In the genomic region with DNA sequence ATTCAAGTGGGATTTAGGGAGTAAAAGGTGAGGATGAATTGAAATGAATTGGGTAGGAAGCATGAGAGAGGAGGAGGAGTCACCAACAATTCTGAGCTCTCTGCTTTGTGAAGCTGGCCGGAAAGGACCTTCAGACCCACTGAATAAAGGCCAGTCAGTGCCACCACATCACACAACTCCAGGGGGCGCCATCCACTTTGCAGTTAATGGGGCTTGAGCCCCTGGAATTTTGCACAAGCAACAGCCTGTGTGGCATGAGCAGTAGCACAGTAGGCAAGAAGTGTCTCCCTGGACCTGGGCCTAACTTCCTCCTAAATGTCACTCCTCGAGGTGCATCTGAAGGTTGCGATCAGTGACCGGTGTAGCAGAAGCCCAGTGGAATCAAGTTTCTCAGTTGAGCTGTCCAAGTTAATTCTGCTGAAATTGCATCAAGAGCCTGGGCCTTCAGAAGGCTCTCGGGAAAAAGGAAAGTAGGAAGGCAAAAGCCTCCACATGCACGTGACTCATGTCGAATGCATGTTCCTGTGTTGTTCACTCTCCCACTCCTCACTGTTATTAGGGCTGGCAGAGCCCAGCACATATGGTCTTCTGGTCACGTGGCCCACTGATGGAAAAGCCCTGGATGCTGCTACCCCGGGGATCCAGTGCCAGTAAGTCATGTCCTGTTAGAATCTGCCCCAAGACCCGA, we compare ENCODE assay signal across 13 cellular contexts. TPM values are rescaled to one million over a fixed set of nuclear protein-coding genes. Genes with fewer than 3 reads are reported as not detected.
A peak's percentile ranks its signal among the peaks of the same experiment; 100 is the strongest.
DNase-seq lines count a peak whose midpoint lies in the region; ATAC-seq and TF ChIP-seq lines count a peak whose summit lies in the region.
"Had no signal": no experiment of that assay in that cellular context is flagged by ENCODE, and none has a peak within 500 bp of the region (broad histone marks: within the 10 kb centered on the region; RNA-seq: fewer than 3 reads in every experiment).

No MANE protein-coding gene starts in this region.

- no peaks in the 10 kb centered on the region for H3K36me3 ChIP-seq in right atrium auricular region

- no peaks in the 10 kb centered on the region for H3K27me3 ChIP-seq in right atrium auricular region

- no peak overlapping the region for H3K27ac Mint-ChIP-seq in activated CD4-positive, alpha-beta memory T cell treated with anti-CD3 and anti-CD28 coated beads for 36 hours
- H3K27ac Mint-ChIP-seq: activated CD4-positive, alpha-beta T cell treated with anti-CD3 and anti-CD28 coated beads, Interleukin-2, amount 10 ng/mL, durations not matched to agents 7 days and 5 days; activated naive CD4-positive, alpha-beta T cell treated with anti-CD3 and anti-CD28 coated beads, Interleukin-2, amount 10 ng/mL, durations not matched to agents 7 days and 5 days had no signal

- intact Hi-C loops in activated CD4-positive, alpha-beta memory T cell treated with anti-CD3 and anti-CD28 coated beads for 36 hours (cut with micrococcal nuclease): no loop called here

- peak; percentile 0 for DNase-seq in DMS53 (lab: John Stamatoyannopoulos, UW)
- DNase-seq in DMS53 treated with DMSO at 0.1 percent for 48 hours (lab: John Stamatoyannopoulos, UW; ENCODE audit: unreplicated experiment): no peak
- peak; percentile 63 for DNase-seq in fibroblast of the aortic adventitia (ENCODE audit: low read depth)
- DNase-seq in stimulated activated CD8-positive, alpha-beta memory T cell treated with anti-CD3 and anti-CD28 coated beads, Interleukin-4, amount 100 ng/mL, for 48 hours: peak; percentile 28
- no peak for DNase-seq in activated CD4-positive, alpha-beta memory T cell treated with anti-CD3 and anti-CD28 coated beads for 36 hours
- DNase-seq in stimulated activated naive CD4-positive, alpha-beta T cell (lab: John Stamatoyannopoulos, UW): no peak
- no peak for DNase-seq in right atrium auricular region (ENCODE audit: low spot score)
- DNase-seq: activated CD4-positive, alpha-beta T cell treated with anti-CD3 and anti-CD28 coated beads, Interleukin-2, amount 10 ng/mL, durations not matched to agents 7 days and 5 days; activated naive CD4-positive, alpha-beta T cell treated with anti-CD3 and anti-CD28 coated beads, Interleukin-2, amount 10 ng/mL, durations not matched to agents 7 days and 5 days; effector CD4-positive, alpha-beta T cell; NCI-H2227 treated with DMSO at 0.1 percent for 48 hours; small intestine had no signal

- ATAC-seq in SK-N-SH treated with all-trans-retinoic acid at 6 μM for 48 hours: peak; percentile 89

- no peaks in the 10 kb centered on the region for H3K9me3 Mint-ChIP-seq in activated CD4-positive, alpha-beta memory T cell treated with anti-CD3 and anti-CD28 coated beads for 36 hours
- H3K9me3 Mint-ChIP-seq: activated CD4-positive, alpha-beta T cell treated with anti-CD3 and anti-CD28 coated beads, Interleukin-2, amount 10 ng/mL, durations not matched to agents 7 days and 5 days; activated naive CD4-positive, alpha-beta T cell treated with anti-CD3 and anti-CD28 coated beads, Interleukin-2, amount 10 ng/mL, durations not matched to agents 7 days and 5 days had no signal

- no peaks in the 10 kb centered on the region for H3K9me3 ChIP-seq in right atrium auricular region

- TF ChIP-seq CTCF in fibroblast of the aortic adventitia (IDR thresholded peaks at IDR 0.05; ENCODE audit: insufficient read depth, low read length) (no peak), right atrium auricular region (IDR thresholded peaks at IDR 0.05) (no peak)

- no peaks in the 10 kb centered on the region for H3K4me1 ChIP-seq in right atrium auricular region

- H3K4me3 Mint-ChIP-seq in activated CD4-positive, alpha-beta memory T cell treated with anti-CD3 and anti-CD28 coated beads for 36 hours: no peak overlapping the region
- H3K4me3 Mint-ChIP-seq: activated CD4-positive, alpha-beta T cell treated with anti-CD3 and anti-CD28 coated beads, Interleukin-2, amount 10 ng/mL, durations not matched to agents 7 days and 5 days; activated naive CD4-positive, alpha-beta T cell treated with anti-CD3 and anti-CD28 coated beads, Interleukin-2, amount 10 ng/mL, durations not matched to agents 7 days and 5 days had no signal

- no peaks in the 10 kb centered on the region for H3K36me3 Mint-ChIP-seq in activated CD4-positive, alpha-beta memory T cell treated with anti-CD3 and anti-CD28 coated beads for 36 hours
- H3K36me3 Mint-ChIP-seq: activated naive CD4-positive, alpha-beta T cell treated with anti-CD3 and anti-CD28 coated beads, Interleukin-2, amount 10 ng/mL, durations not matched to agents 7 days and 5 days had no signal

- POLR2A ChIA-PET in activated CD4-positive, alpha-beta memory T cell treated with anti-CD3 and anti-CD28 coated beads for 36 hours (lab: Charles Lee): no interaction called here

- peaks cover 9% of the 10 kb centered on the region for H3K27me3 Mint-ChIP-seq in activated CD4-positive, alpha-beta memory T cell treated with anti-CD3 and anti-CD28 coated beads for 36 hours
- H3K27me3 Mint-ChIP-seq: activated CD4-positive, alpha-beta T cell treated with anti-CD3 and anti-CD28 coated beads, Interleukin-2, amount 10 ng/mL, durations not matched to agents 7 days and 5 days had no signal

- H3K4me1 Mint-ChIP-seq in activated CD4-positive, alpha-beta memory T cell treated with anti-CD3 and anti-CD28 coated beads for 36 hours (ENCODE audit: low read depth): peaks cover 8% of the 10 kb centered on the region

- H3K4me3 ChIP-seq in fibroblast of the aortic adventitia (ENCODE audit: low read depth, low read length) (no peak overlapping the region), right atrium auricular region (no peak overlapping the region)

- H3K27ac ChIP-seq in right atrium auricular region: no peak overlapping the region

- CTCF ChIA-PET in activated CD4-positive, alpha-beta memory T cell treated with anti-CD3 and anti-CD28 coated beads for 36 hours (lab: Charles Lee): interaction anchor here (0.7 to 3.2 kb wide), 5 partner anchors 11 to 684 kb away, joined by 3 to 17 read pairs (median 10); no protein-coding TSS in a partner anchor

TF ChIP-seq in SK-N-SH treated with all-trans-retinoic acid at 6 μM for 48 hours, 23 proteins besides CTCF, POLR2A, EP300 and RAD21 (continues in another document):
- TF ChIP-seq, protein P1, sequence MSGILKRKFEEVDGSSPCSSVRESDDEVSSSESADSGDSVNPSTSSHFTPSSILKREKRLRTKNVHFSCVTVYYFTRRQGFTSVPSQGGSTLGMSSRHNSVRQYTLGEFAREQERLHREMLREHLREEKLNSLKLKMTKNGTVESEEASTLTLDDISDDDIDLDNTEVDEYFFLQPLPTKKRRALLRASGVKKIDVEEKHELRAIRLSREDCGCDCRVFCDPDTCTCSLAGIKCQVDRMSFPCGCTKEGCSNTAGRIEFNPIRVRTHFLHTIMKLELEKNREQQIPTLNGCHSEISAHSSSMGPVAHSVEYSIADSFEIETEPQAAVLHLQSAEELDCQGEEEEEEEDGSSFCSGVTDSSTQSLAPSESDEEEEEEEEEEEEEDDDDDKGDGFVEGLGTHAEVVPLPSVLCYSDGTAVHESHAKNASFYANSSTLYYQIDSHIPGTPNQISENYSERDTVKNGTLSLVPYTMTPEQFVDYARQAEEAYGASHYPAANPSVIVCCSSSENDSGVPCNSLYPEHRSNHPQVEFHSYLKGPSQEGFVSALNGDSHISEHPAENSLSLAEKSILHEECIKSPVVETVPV (CRISPR knock-in tag; IDR thresholded peaks at IDR 0.05): no peak
- TF ChIP-seq, protein P2, sequence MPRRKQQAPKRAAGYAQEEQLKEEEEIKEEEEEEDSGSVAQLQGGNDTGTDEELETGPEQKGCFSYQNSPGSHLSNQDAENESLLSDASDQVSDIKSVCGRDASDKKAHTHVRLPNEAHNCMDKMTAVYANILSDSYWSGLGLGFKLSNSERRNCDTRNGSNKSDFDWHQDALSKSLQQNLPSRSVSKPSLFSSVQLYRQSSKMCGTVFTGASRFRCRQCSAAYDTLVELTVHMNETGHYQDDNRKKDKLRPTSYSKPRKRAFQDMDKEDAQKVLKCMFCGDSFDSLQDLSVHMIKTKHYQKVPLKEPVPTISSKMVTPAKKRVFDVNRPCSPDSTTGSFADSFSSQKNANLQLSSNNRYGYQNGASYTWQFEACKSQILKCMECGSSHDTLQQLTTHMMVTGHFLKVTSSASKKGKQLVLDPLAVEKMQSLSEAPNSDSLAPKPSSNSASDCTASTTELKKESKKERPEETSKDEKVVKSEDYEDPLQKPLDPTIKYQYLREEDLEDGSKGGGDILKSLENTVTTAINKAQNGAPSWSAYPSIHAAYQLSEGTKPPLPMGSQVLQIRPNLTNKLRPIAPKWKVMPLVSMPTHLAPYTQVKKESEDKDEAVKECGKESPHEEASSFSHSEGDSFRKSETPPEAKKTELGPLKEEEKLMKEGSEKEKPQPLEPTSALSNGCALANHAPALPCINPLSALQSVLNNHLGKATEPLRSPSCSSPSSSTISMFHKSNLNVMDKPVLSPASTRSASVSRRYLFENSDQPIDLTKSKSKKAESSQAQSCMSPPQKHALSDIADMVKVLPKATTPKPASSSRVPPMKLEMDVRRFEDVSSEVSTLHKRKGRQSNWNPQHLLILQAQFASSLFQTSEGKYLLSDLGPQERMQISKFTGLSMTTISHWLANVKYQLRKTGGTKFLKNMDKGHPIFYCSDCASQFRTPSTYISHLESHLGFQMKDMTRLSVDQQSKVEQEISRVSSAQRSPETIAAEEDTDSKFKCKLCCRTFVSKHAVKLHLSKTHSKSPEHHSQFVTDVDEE (CRISPR knock-in tag; IDR thresholded peaks at IDR 0.05): no peak
- TF ChIP-seq TOX (CRISPR knock-in tag; IDR thresholded peaks at IDR 0.05; ENCODE audit: borderline replicate concordance) (no peak), BACH2 (CRISPR knock-in tag; IDR thresholded peaks at IDR 0.05; ENCODE audit: borderline replicate concordance) (no peak), ZFP3 (CRISPR knock-in tag; IDR thresholded peaks at IDR 0.05) (no peak), ARNTL (CRISPR knock-in tag; IDR thresholded peaks at IDR 0.05; ENCODE audit: borderline replicate concordance, low read depth) (no peak), OSR1 (CRISPR knock-in tag; IDR thresholded peaks at IDR 0.05) (no peak)

RNA-seq across cellular contexts. Expression of a gene that starts 27.8 kb away (rescaled TPM):
- 49.1 and 50.9 TPM in 2 replicates for total RNA-seq in fibroblast of the aortic adventitia (ENCODE audit: low replicate concordance)
- under 1 TPM; 0.33 to 0.73 TPM for total RNA-seq in activated CD4-positive, alpha-beta memory T cell treated with anti-CD3 and anti-CD28 coated beads for 36 hours
- 1 to 10 TPM; 2.5 to 5.4 TPM for total RNA-seq in right atrium auricular region

Comparison
In these comparisons a context has a peak if more than half of its experiments do, and no peak if none do; other contexts are left out.
1. DNase-seq: peak in DMS53 (single experiment), fibroblast of the aortic adventitia (single experiment) and stimulated activated CD8-positive, alpha-beta memory T cell treated with anti-CD3 and anti-CD28 coated beads, Interleukin-4, amount 100 ng/mL, for 48 hours (single experiment); none in DMS53 treated with DMSO at 0.1 percent for 48 hours (single experiment), activated CD4-positive, alpha-beta memory T cell treated with anti-CD3 and anti-CD28 coated beads for 36 hours (single experiment), stimulated activated naive CD4-positive, alpha-beta T cell (0 of 6) and right atrium auricular region (single experiment).